In the genomic region with DNA sequence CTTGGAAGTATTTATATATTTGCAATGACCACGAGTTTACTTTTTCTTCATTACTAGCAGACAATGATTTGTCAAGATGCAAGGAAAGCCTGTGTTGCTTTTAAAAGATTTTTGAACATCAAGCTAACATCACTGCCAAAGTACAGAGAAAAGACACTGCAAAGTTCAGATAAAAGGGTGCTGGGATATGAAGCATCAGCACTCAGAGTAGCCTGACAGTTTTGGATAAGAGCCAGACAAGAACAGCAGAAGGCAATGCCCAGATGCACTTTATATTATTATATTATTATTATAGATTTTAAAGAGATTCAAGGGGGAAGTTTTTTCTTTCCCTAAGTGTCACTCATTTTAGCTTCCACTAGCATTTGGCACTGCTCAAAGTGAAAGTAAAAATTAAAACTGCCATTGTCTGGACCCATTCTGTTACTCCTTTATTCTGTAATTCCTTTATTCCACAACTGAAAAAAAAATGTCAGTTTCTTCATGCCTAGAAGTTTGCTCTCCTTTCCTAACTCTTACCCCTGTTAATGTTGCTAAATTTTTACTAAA, we compare ENCODE assay signal across 14 cellular contexts.
DNase-seq lines count a peak whose midpoint lies in the region; ATAC-seq and TF ChIP-seq lines count a peak whose summit lies in the region.
"Had no signal": no experiment of that assay in that cellular context is flagged by ENCODE, and none has a peak within 500 bp of the region (broad histone marks: within the 10 kb centered on the region; RNA-seq: fewer than 3 reads in every experiment).

No MANE protein-coding gene starts in this region.

- H3K4me1 ChIP-seq in heart left ventricle: peaks cover 0 to 37% (median 7%) of the 10 kb centered on the region in 12 donors
- peaks cover 0 to 51% (median 13%) of the 10 kb centered on the region in 9 donors for H3K4me1 ChIP-seq in heart right ventricle
- peaks cover 45% of the 10 kb centered on the region for H3K4me1 ChIP-seq in vagina

- H3K27me3 ChIP-seq in heart left ventricle: no peaks in the 10 kb centered on the region
- H3K27me3 ChIP-seq in SU-DHL-6 (ENCODE audit: low read length): no peaks in the 10 kb centered on the region
- no peaks in the 10 kb centered on the region for H3K27me3 ChIP-seq in heart right ventricle
- no peaks in the 10 kb centered on the region for H3K27me3 ChIP-seq in vagina

- H3F3A ChIP-seq in SU-DHL-6 (ENCODE audit: insufficient read depth): no peaks in the 10 kb centered on the region

- H3K36me3 ChIP-seq in heart left ventricle: no peaks in the 10 kb centered on the region
- no peaks in the 10 kb centered on the region for H3K36me3 ChIP-seq in SU-DHL-6 (ENCODE audit: low read length)
- H3K36me3 ChIP-seq in heart right ventricle: no peaks in the 10 kb centered on the region
- no peaks in the 10 kb centered on the region for H3K36me3 ChIP-seq in vagina

- no peaks in the 10 kb centered on the region for H3K4me1 Mint-ChIP-seq in stimulated activated naive B cell treated with anti-CD40 and anti-IgM and Interleukin-4, amounts not matched to agents 10 μg/mL and 1 μg/mL and 100 μg/mL, for 72 hours
- H3K4me1 Mint-ChIP-seq: activated CD4-positive, alpha-beta T cell treated with anti-CD3 and anti-CD28 coated beads, Interleukin-2, amount 10 ng/mL, durations not matched to agents 7 days and 5 days; activated T-helper 17 cell treated with anti-CD3 and anti-CD28 coated beads, Interleukin-2, amount 50 U/mL, for 72 hours had no signal

- no peak overlapping the region for H3K27ac Mint-ChIP-seq in stimulated activated naive B cell treated with anti-CD40 and anti-IgM and Interleukin-4, amounts not matched to agents 10 μg/mL and 1 μg/mL and 100 μg/mL, for 72 hours
- H3K27ac Mint-ChIP-seq: activated CD4-positive, alpha-beta T cell treated with anti-CD3 and anti-CD28 coated beads, Interleukin-2, amount 10 ng/mL, durations not matched to agents 7 days and 5 days; activated T-helper 17 cell treated with anti-CD3 and anti-CD28 coated beads, Interleukin-2, amount 50 U/mL, for 72 hours had no signal

- no peaks in the 10 kb centered on the region for H4K20me1 ChIP-seq in SU-DHL-6 (ENCODE audit: low read depth, low read length)

- H3K79me2 ChIP-seq in SU-DHL-6 (ENCODE audit: insufficient read depth, low read length): no peaks in the 10 kb centered on the region

- no peaks in the 10 kb centered on the region for H3K9me3 Mint-ChIP-seq in stimulated activated naive B cell treated with anti-CD40 and anti-IgM and Interleukin-4, amounts not matched to agents 10 μg/mL and 1 μg/mL and 100 μg/mL, for 72 hours
- H3K9me3 Mint-ChIP-seq: activated CD4-positive, alpha-beta T cell treated with anti-CD3 and anti-CD28 coated beads, Interleukin-2, amount 10 ng/mL, durations not matched to agents 7 days and 5 days; activated T-helper 17 cell treated with anti-CD3 and anti-CD28 coated beads, Interleukin-2, amount 50 U/mL, for 72 hours had no signal

- peak overlapping the region; percentile 19 for H3K4me2 ChIP-seq in SU-DHL-6 (ENCODE audit: low read depth, low read length, poor library complexity, severe bottlenecking)

- H3K27me3 Mint-ChIP-seq in stimulated activated naive B cell treated with anti-CD40 and anti-IgM and Interleukin-4, amounts not matched to agents 10 μg/mL and 1 μg/mL and 100 μg/mL, for 72 hours: no peaks in the 10 kb centered on the region

- intact Hi-C loops in heart left ventricle (cut with DNase I) (no loop called here), Right ventricle myocardium inferior (cut with DNase I) (loop anchor here (5.0 kb wide), 1 partner anchor 37 kb away; no protein-coding TSS in a partner anchor), heart right ventricle (cut with DNase I) (no loop called here), vagina (cut with DNase I) (no loop called here)

- TF ChIP-seq CTCF in heart left ventricle (IDR thresholded peaks at IDR 0.05) (no peak), SU-DHL-6 (IDR thresholded peaks at IDR 0.05; ENCODE audit: insufficient read depth, low read length, poor library complexity, severe bottlenecking) (no peak), heart right ventricle (IDR thresholded peaks at IDR 0.05) (no peak), vagina (IDR thresholded peaks at IDR 0.05) (no peak)

- H3K36me3 Mint-ChIP-seq in stimulated activated naive B cell treated with anti-CD40 and anti-IgM and Interleukin-4, amounts not matched to agents 10 μg/mL and 1 μg/mL and 100 μg/mL, for 72 hours: no peaks in the 10 kb centered on the region

- DNase-seq in heart left ventricle (no peak), Right ventricle myocardium inferior (ENCODE audit: missing footprints) (no peak), heart right ventricle (no peak), vagina (ENCODE audit: extremely low spot score in 2 of 2) (no peak)
- no peak for DNase-seq in stimulated activated naive B cell treated with anti-CD40 and anti-IgM and Interleukin-4, amounts not matched to agents 10 μg/mL and 1 μg/mL and 100 μg/mL, for 72 hours
- DNase-seq: activated CD4-positive, alpha-beta T cell treated with anti-CD3 and anti-CD28 coated beads, Interleukin-2, amount 10 ng/mL, durations not matched to agents 7 days and 5 days; GOT3; kidney; NCI-H226 had no signal

- no peaks in the 10 kb centered on the region for H3K9me2 ChIP-seq in SU-DHL-6 (replicated peaks; ENCODE audit: insufficient read depth, low read length)

- peak overlapping the region in 3 of 12 donors; percentile 10 to 25 (median 22) for H3K4me3 ChIP-seq in heart left ventricle
- no peak overlapping the region for H3K4me3 ChIP-seq in SU-DHL-6 (ENCODE audit: insufficient read depth, low read length, poor library complexity, severe bottlenecking)
- peak overlapping the region in 1 of 10 donors; percentile 13 for H3K4me3 ChIP-seq in heart right ventricle
- no peak overlapping the region for H3K4me3 ChIP-seq in vagina
- H3K4me3 ChIP-seq: SK-N-MC had no signal

- ATAC-seq in heart left ventricle (peak in 3 of 4 donors; percentile 58 to 70 (median 66)), Right ventricle myocardium inferior (no peak), heart right ventricle (peak in 5 of 8 donors; percentile 37 to 67 (median 49)), HG03342 (IDR thresholded peaks at IDR 0.05; ENCODE audit: unreplicated experiment) (no peak), HG03571 (IDR thresholded peaks at IDR 0.05; ENCODE audit: unreplicated experiment) (no peak)
- no peak for ATAC-seq in stimulated activated naive B cell treated with anti-CD40 and anti-IgM and Interleukin-4, amounts not matched to agents 10 μg/mL and 1 μg/mL and 100 μg/mL, for 72 hours (replicated peaks)
- ATAC-seq: activated T-helper 17 cell treated with anti-CD3 and anti-CD28 coated beads, Interleukin-2, amount 50 U/mL, for 72 hours had no signal

- H3K27ac ChIP-seq in heart left ventricle (peak overlapping the region in 6 of 12 donors; percentile 4 to 32 (median 23)), SU-DHL-6 (ENCODE audit: low read depth, low read length) (no peak overlapping the region), heart right ventricle (peak overlapping the region in 4 of 10 donors; percentile 21 to 41 (median 28)), vagina (peak overlapping the region; percentile 1)
- H3K27ac ChIP-seq: SK-N-MC had no signal

- no peak overlapping the region for H2AFZ ChIP-seq in SU-DHL-6 (ENCODE audit: low read depth, low read length, severe bottlenecking)

- TF ChIP-seq POLR2A in heart left ventricle (IDR thresholded peaks at IDR 0.05) (no peak), vagina (IDR thresholded peaks at IDR 0.05) (no peak)

- WGBS in heart left ventricle, 4 donors: 17 to 28% (median 23%) methylated on average over 1 of the region's 1 CpG
- 18 to 25% methylated on average over 1 of the region's 1 CpG for WGBS in heart right ventricle, 2 donors

- no peak overlapping the region for H3K4me3 Mint-ChIP-seq in stimulated activated naive B cell treated with anti-CD40 and anti-IgM and Interleukin-4, amounts not matched to agents 10 μg/mL and 1 μg/mL and 100 μg/mL, for 72 hours
- H3K4me3 Mint-ChIP-seq: activated CD4-positive, alpha-beta T cell treated with anti-CD3 and anti-CD28 coated beads, Interleukin-2, amount 10 ng/mL, durations not matched to agents 7 days and 5 days; activated T-helper 17 cell treated with anti-CD3 and anti-CD28 coated beads, Interleukin-2, amount 50 U/mL, for 72 hours had no signal

- H3K9me3 ChIP-seq in heart left ventricle (no peaks in the 10 kb centered on the region), SU-DHL-6 (ENCODE audit: insufficient read depth, low read length) (no peaks in the 10 kb centered on the region), heart right ventricle (no peaks in the 10 kb centered on the region), vagina (no peaks in the 10 kb centered on the region)

- H3K9ac ChIP-seq in SU-DHL-6 (ENCODE audit: low read length): no peak overlapping the region

Comparison
In these comparisons a context has a peak if more than half of its experiments do, and no peak if none do; other contexts are left out.
1. ATAC-seq: peak in heart left ventricle (3 of 4) and heart right ventricle (5 of 8); none in Right ventricle myocardium inferior (single experiment), stimulated activated naive B cell treated with anti-CD40 and anti-IgM and Interleukin-4, amounts not matched to agents 10 μg/mL and 1 μg/mL and 100 μg/mL, for 72 hours (0 of 2), HG03342 (single experiment) and HG03571 (single experiment).